Comparison of ENCODE assay signal across 15 cellular contexts in the genomic region with DNA sequence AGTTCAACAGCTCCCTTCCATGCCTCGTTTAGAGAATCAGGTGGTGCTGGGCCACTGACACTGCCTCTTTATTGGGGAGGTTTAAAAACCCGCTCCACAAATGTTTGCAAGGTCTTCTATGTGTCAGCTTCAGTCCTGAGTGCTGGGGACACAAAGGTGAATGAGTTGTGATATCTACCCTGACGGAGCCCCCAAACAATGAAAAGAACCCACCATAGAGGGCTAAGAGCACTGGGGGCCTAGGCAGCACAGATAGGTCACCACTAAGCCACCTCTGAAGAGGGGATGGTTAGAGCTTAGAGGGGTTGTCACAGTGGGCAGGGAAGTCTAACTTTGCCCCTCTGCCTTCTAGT. TPM values are rescaled to one million over a fixed set of nuclear protein-coding genes. Genes with fewer than 3 reads are reported as not detected.
DNase-seq lines count a peak whose midpoint lies in the region; ATAC-seq and TF ChIP-seq lines count a peak whose summit lies in the region.
"Had no signal": no experiment of that assay in that cellular context is flagged by ENCODE, and none has a peak within 500 bp of the region (broad histone marks: within the 10 kb centered on the region; RNA-seq: fewer than 3 reads in every experiment).

No MANE protein-coding gene starts in this region.

- H3K9me3 ChIP-seq in vagina: no peaks in the 10 kb centered on the region
- H3K9me3 ChIP-seq: thyroid gland had no signal

- no peak overlapping the region for H3K4me3 ChIP-seq in vagina
- H3K4me3 ChIP-seq: SK-N-MC, smooth muscle cell, thyroid gland had no signal

- peak overlapping the region; percentile 85 to 89 for H3K27ac Mint-ChIP-seq in activated naive CD4-positive, alpha-beta T cell treated with anti-CD3 and anti-CD28 coated beads, Interleukin-2, amount 50 U/mL, for 72 hours
- H3K27ac Mint-ChIP-seq in activated CD8-positive, alpha-beta T cell treated with anti-CD3 and anti-CD28 coated beads, Interleukin-2, amount 10 ng/mL, durations not matched to agents 7 days and 5 days: peak overlapping the region; percentile 87

- H3K4me1 ChIP-seq in vagina: peaks cover 40% of the 10 kb centered on the region

- ATAC-seq in activated naive CD4-positive, alpha-beta T cell treated with anti-CD3 and anti-CD28 coated beads, Interleukin-2, amount 50 U/mL, for 72 hours: no peak
- no peak for ATAC-seq in activated CD8-positive, alpha-beta T cell treated with anti-CD3 and anti-CD28 coated beads, Interleukin-2, amount 10 ng/mL, durations not matched to agents 7 days and 5 days
- no peak for ATAC-seq in HG03432 (IDR thresholded peaks at IDR 0.05; ENCODE audit: unreplicated experiment)

- no peak overlapping the region for H3K4me3 Mint-ChIP-seq in activated CD8-positive, alpha-beta T cell treated with anti-CD3 and anti-CD28 coated beads, Interleukin-2, amount 10 ng/mL, durations not matched to agents 7 days and 5 days

- H3K9me3 Mint-ChIP-seq in activated naive CD4-positive, alpha-beta T cell treated with anti-CD3 and anti-CD28 coated beads, Interleukin-2, amount 50 U/mL, for 72 hours: no peaks in the 10 kb centered on the region
- no peaks in the 10 kb centered on the region for H3K9me3 Mint-ChIP-seq in activated CD8-positive, alpha-beta T cell treated with anti-CD3 and anti-CD28 coated beads, Interleukin-2, amount 10 ng/mL, durations not matched to agents 7 days and 5 days (ENCODE audit: insufficient read depth)

- H3K27me3 ChIP-seq in vagina: no peaks in the 10 kb centered on the region
- H3K27me3 ChIP-seq: thyroid gland had no signal

- POLR2A ChIA-PET in activated CD8-positive, alpha-beta T cell treated with anti-CD3 and anti-CD28 coated beads, Interleukin-2, amount 10 ng/mL, durations not matched to agents 7 days and 5 days (lab: Charles Lee): interaction anchor here (0.6 to 1.2 kb wide), 2 partner anchors 10 to 16 kb away, joined by 3 to 4 read pairs; no protein-coding TSS in a partner anchor

- peaks cover 22% of the 10 kb centered on the region for H3K4me1 Mint-ChIP-seq in activated CD8-positive, alpha-beta T cell treated with anti-CD3 and anti-CD28 coated beads, Interleukin-2, amount 10 ng/mL, durations not matched to agents 7 days and 5 days (ENCODE audit: low read depth)

- H3K27me3 Mint-ChIP-seq in activated CD8-positive, alpha-beta T cell treated with anti-CD3 and anti-CD28 coated beads, Interleukin-2, amount 10 ng/mL, durations not matched to agents 7 days and 5 days (ENCODE audit: low read depth): no peaks in the 10 kb centered on the region

- intact Hi-C loops in vagina (cut with DNase I): no loop called here

- H3K36me3 Mint-ChIP-seq in activated naive CD4-positive, alpha-beta T cell treated with anti-CD3 and anti-CD28 coated beads, Interleukin-2, amount 50 U/mL, for 72 hours: peaks cover 0 to 9% of the 10 kb centered on the region in 2 donors
- H3K36me3 Mint-ChIP-seq in activated CD8-positive, alpha-beta T cell treated with anti-CD3 and anti-CD28 coated beads, Interleukin-2, amount 10 ng/mL, durations not matched to agents 7 days and 5 days (ENCODE audit: low read depth): peaks cover 12% of the 10 kb centered on the region

- TF ChIP-seq POLR2A in vagina (IDR thresholded peaks at IDR 0.05): no peak

- H3K36me3 ChIP-seq in vagina: peaks cover 0 to 13% of the 10 kb centered on the region in 2 donors
- H3K36me3 ChIP-seq: thyroid gland had no signal

- no peak for TF ChIP-seq CTCF in vagina (IDR thresholded peaks at IDR 0.05)

- CTCF ChIA-PET in activated CD8-positive, alpha-beta T cell treated with anti-CD3 and anti-CD28 coated beads, Interleukin-2, amount 10 ng/mL, durations not matched to agents 7 days and 5 days (lab: Charles Lee): interaction anchor here (0.9 to 2.0 kb wide), 3 partner anchors 18 to 189 kb away, joined by 3 to 8 read pairs (median 4); no protein-coding TSS in a partner anchor

- H3K27ac ChIP-seq in vagina: peak overlapping the region; percentile 85
- H3K27ac ChIP-seq: SK-N-MC had no signal

- DNase-seq in activated naive CD4-positive, alpha-beta T cell treated with anti-CD3 and anti-CD28 coated beads, Interleukin-2, amount 50 U/mL, for 72 hours (ENCODE audit: low spot score in 2 of 2): no peak
- DNase-seq in activated naive CD4-positive, alpha-beta T cell treated with anti-CD3 and anti-CD28 coated beads, Interleukin-2, amount 50 U/mL, for 16 hours: no peak
- no peak for DNase-seq in activated CD8-positive, alpha-beta T cell treated with anti-CD3 and anti-CD28 coated beads, Interleukin-2, amount 10 ng/mL, durations not matched to agents 7 days and 5 days
- DNase-seq in mesenteric fat pad (ENCODE audit: low spot score) (peak; percentile 4), vagina (ENCODE audit: extremely low spot score in 2 of 2) (peak in 1 of 2 donors; percentile 72), T1000 (lab: John Stamatoyannopoulos, UW) (no peak)
- DNase-seq in effector CD8-positive, alpha-beta T cell (lab: John Stamatoyannopoulos, UW): no peak
- DNase-seq: activated CD4-positive, alpha-beta T cell treated with anti-CD3 and anti-CD28 coated beads for 1 hour; activated gamma-delta T cell treated with Interleukin-2 at 50 U/mL for 16 hours; DMS 273 treated with DMSO at 0.1 percent for 48 hours; thyroid gland had no signal

RNA-seq across cellular contexts. Expression of a gene that starts 22.0 kb away (rescaled TPM):
- 1 to 10 TPM; 1.3 to 1.9 TPM for total RNA-seq in activated naive CD4-positive, alpha-beta T cell treated with anti-CD3 and anti-CD28 coated beads, Interleukin-2, amount 50 U/mL, for 72 hours
- total RNA-seq in activated CD8-positive, alpha-beta T cell treated with anti-CD3 and anti-CD28 coated beads, Interleukin-2, amount 10 ng/mL, durations not matched to agents 7 days and 5 days: 1 to 10 TPM; 1.4 to 1.6 TPM
- total RNA-seq in mesenteric fat pad (48.1 TPM), vagina (71.5 TPM)
- total RNA-seq: HT1080 had no signal

Comparison
In these comparisons a context has a peak if more than half of its experiments do, and no peak if none do; other contexts are left out.
1. RNA of a gene that starts 22.0 kb away (total RNA-seq): 71.5 TPM in vagina (single experiment) and 48.1 TPM in mesenteric fat pad (single experiment); 1.3 to 1.9 TPM in activated naive CD4-positive, alpha-beta T cell treated with anti-CD3 and anti-CD28 coated beads, Interleukin-2, amount 50 U/mL, for 72 hours and 1.4 to 1.6 TPM in activated CD8-positive, alpha-beta T cell treated with anti-CD3 and anti-CD28 coated beads, Interleukin-2, amount 10 ng/mL, durations not matched to agents 7 days and 5 days; every median in the first group is over 10 times any median in the second.